ENCODE assay signal across 15 cellular contexts in the genomic region with DNA sequence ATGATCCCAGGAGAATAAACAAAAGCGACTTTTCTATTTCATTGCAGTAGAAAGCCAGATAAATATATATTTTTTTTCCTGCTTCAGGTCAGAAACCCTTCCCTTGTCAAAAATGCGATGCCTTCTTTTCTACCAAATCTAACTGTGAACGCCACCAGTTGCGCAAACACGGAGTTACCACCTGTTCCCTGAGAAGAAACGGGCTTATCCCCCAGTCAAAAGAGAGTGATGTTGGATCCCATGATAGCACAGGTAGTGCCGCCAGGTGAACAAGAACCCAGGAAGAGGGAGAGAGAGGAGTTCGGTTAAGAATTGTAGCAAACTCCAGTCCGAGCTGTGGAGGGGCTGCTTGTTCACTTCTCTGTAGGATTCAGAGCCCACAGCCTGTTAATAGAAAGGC.
"Had no signal": no experiment of that assay in that cellular context is flagged by ENCODE, and none has a peak within 500 bp of the region (broad histone marks: within the 10 kb centered on the region; RNA-seq: fewer than 3 reads in every experiment).

No MANE protein-coding gene starts in this region.

- H3K36me3 ChIP-seq: uterus had no signal

- H3K27me3 ChIP-seq: adrenal gland, sigmoid colon, spleen, tibial artery, uterus had no signal

- FAIRE-seq: colon, endometrium, islet of Langerhans had no signal

- H3K4me3 ChIP-seq: adrenal gland, sigmoid colon, spleen, tibial artery, uterus had no signal

- H3K27ac Mint-ChIP-seq: activated naive CD4-positive, alpha-beta T cell treated with anti-CD3 and anti-CD28 coated beads, Interleukin-2, amount 10 ng/mL, durations not matched to agents 7 days and 5 days; activated T-helper 17 cell treated with anti-CD3 and anti-CD28 coated beads, Interleukin-2, amount 50 U/mL, for 72 hours; T-helper 2 cell treated with Interferon-gamma antibody and Interleukin-4, amounts not matched to agents 5 μg/mL and 100 μg/mL, for 36 hours had no signal

- DNase-seq: activated CD4-positive, CD25-positive, alpha-beta regulatory T cell treated with anti-CD3 and anti-CD28 coated beads, Interleukin-2, amount 50 U/mL, for 72 hours; activated naive CD4-positive, alpha-beta T cell treated with anti-CD3 and anti-CD28 coated beads, Interleukin-2, amount 10 ng/mL, durations not matched to agents 7 days and 5 days; adrenal gland; caudate nucleus; sigmoid colon; spleen; tibial artery; uterus had no signal

- H3K4me1 ChIP-seq: uterus had no signal

- H3K27me3 Mint-ChIP-seq: activated naive CD4-positive, alpha-beta T cell treated with anti-CD3 and anti-CD28 coated beads, Interleukin-2, amount 10 ng/mL, durations not matched to agents 7 days and 5 days; activated T-helper 17 cell treated with anti-CD3 and anti-CD28 coated beads, Interleukin-2, amount 50 U/mL, for 72 hours; memory B cell; natural killer cell treated with Interleukin-12 subunit alpha and Interleukin-12 subunit beta and Interleukin-15 and Interleukin-18, amount 100 ng/mL, for 72 hours had no signal

- ATAC-seq: activated T-helper 17 cell treated with anti-CD3 and anti-CD28 coated beads, Interleukin-2, amount 50 U/mL, for 72 hours; natural killer cell treated with Interleukin-12 subunit alpha and Interleukin-12 subunit beta and Interleukin-15 and Interleukin-18, amount 100 ng/mL, for 72 hours had no signal

- H3K9me3 Mint-ChIP-seq: activated naive CD4-positive, alpha-beta T cell treated with anti-CD3 and anti-CD28 coated beads, Interleukin-2, amount 10 ng/mL, durations not matched to agents 7 days and 5 days; activated T-helper 17 cell treated with anti-CD3 and anti-CD28 coated beads, Interleukin-2, amount 50 U/mL, for 72 hours; memory B cell; natural killer cell treated with Interleukin-12 subunit alpha and Interleukin-12 subunit beta and Interleukin-15 and Interleukin-18, amount 100 ng/mL, for 72 hours; T-helper 2 cell treated with Interferon-gamma antibody and Interleukin-4, amounts not matched to agents 5 μg/mL and 100 μg/mL, for 36 hours had no signal

- H3K27ac ChIP-seq: sigmoid colon, tibial artery, uterus had no signal

- H3K9me3 ChIP-seq: adrenal gland, sigmoid colon, spleen, tibial artery, uterus had no signal

- H3K4me3 Mint-ChIP-seq: activated naive CD4-positive, alpha-beta T cell treated with anti-CD3 and anti-CD28 coated beads, Interleukin-2, amount 10 ng/mL, durations not matched to agents 7 days and 5 days; activated T-helper 17 cell treated with anti-CD3 and anti-CD28 coated beads, Interleukin-2, amount 50 U/mL, for 72 hours; memory B cell; natural killer cell treated with Interleukin-12 subunit alpha and Interleukin-12 subunit beta and Interleukin-15 and Interleukin-18, amount 100 ng/mL, for 72 hours; T-helper 2 cell treated with Interferon-gamma antibody and Interleukin-4, amounts not matched to agents 5 μg/mL and 100 μg/mL, for 36 hours had no signal

- H3K36me3 Mint-ChIP-seq: natural killer cell treated with Interleukin-12 subunit alpha and Interleukin-12 subunit beta and Interleukin-15 and Interleukin-18, amount 100 ng/mL, for 72 hours had no signal
